13 cellular contexts compared by ENCODE assay signal in the genomic region with DNA sequence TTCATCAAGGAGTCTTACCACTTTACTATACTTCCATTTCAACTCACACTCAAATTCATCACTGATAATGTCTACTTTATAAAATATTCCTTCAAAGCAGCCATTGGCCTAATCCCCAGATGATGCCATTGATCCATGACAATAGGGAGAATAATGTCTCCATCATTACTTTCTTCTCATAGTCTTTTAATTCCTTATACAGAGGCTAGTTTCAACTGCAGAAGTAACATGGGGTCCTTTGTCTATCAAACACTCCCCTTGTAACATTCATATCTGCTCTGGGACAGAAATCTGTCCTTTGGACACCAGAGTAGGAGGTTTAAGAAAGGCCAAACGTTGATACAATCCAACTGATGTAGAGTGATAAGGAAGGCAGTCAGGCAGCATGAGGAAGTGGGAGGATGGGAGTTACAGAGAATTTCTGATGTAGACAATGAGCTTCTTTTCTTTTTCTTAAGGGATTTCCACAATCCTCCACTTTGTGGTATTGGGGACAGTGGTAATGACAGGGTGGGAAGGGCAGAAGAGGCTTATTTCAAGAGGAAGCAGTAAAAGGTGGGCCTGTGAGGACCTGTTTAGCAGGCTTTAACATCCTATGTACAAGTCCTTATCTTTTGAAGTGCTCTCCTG. TPM values are rescaled to one million over a fixed set of nuclear protein-coding genes. Genes with fewer than 3 reads are reported as not detected.
DNase-seq lines count a peak whose midpoint lies in the region; ATAC-seq and TF ChIP-seq lines count a peak whose summit lies in the region.
"Had no signal": no experiment of that assay in that cellular context is flagged by ENCODE, and none has a peak within 500 bp of the region (broad histone marks: within the 10 kb centered on the region; RNA-seq: fewer than 3 reads in every experiment).

No MANE protein-coding gene starts in this region.

- intact Hi-C loops in left lung (cut with DNase I), result no loop called here

- TF ChIP-seq CTCF in OCI-LY3 (IDR thresholded peaks at IDR 0.05; ENCODE audit: low read depth, low read length), result no peak
- no peak for TF ChIP-seq CTCF in left lung (IDR thresholded peaks at IDR 0.05)
- no peak for TF ChIP-seq CTCF in GM13976 (IDR thresholded peaks at IDR 0.05; ENCODE audit: borderline replicate concordance, control extremely low read depth, extremely low read depth, insufficient read depth, missing control alignments)

- H3K36me3 ChIP-seq in OCI-LY3 (replicated peaks; ENCODE audit: low read depth, low read length) (no peaks in the 10 kb centered on the region), left lung (no peaks in the 10 kb centered on the region)
- H3K36me3 ChIP-seq: tibial artery had no signal

- H3K4me1 Mint-ChIP-seq in stimulated activated naive CD8-positive, alpha-beta T cell treated with anti-CD3 and anti-CD28 coated beads, Interleukin-15, amount 100 ng/mL, for 72 hours, result peaks cover 26% of the 10 kb centered on the region

- peak overlapping the region; percentile 97 for H3K27ac ChIP-seq in OCI-LY3 (ENCODE audit: low read length)
- peak overlapping the region; percentile 76 to 80 for H3K27ac ChIP-seq in left lung
- H3K27ac ChIP-seq: tibial artery had no signal

- H3K4me3 ChIP-seq in OCI-LY3 (ENCODE audit: low read length) (peak overlapping the region; percentile 16), left lung (no peak overlapping the region)
- H3K4me3 ChIP-seq: tibial artery had no signal

- H3K27me3 Mint-ChIP-seq in stimulated activated naive CD8-positive, alpha-beta T cell treated with anti-CD3 and anti-CD28 coated beads, Interleukin-15, amount 100 ng/mL, for 72 hours, result peaks cover 23% of the 10 kb centered on the region

- no peak overlapping the region for H2AFZ ChIP-seq in OCI-LY3 (ENCODE audit: low read depth, low read length)

- H3K4me1 ChIP-seq in OCI-LY3 (ENCODE audit: low read length), result peaks cover 41% of the 10 kb centered on the region
- H3K4me1 ChIP-seq in left lung, result peaks cover 0 to 22% of the 10 kb centered on the region in 2 donors
- H3K4me1 ChIP-seq: tibial artery had no signal

- H3K9me3 Mint-ChIP-seq in stimulated activated naive CD8-positive, alpha-beta T cell treated with anti-CD3 and anti-CD28 coated beads, Interleukin-15, amount 100 ng/mL, for 72 hours, result no peaks in the 10 kb centered on the region

- H3K4me2 ChIP-seq in OCI-LY3 (ENCODE audit: low read length), result peak overlapping the region; percentile 93

- ATAC-seq in stimulated activated naive CD8-positive, alpha-beta T cell treated with anti-CD3 and anti-CD28 coated beads, Interleukin-15, Interleukin-2, amounts not matched to agents 100 U/mL and 50 U/mL, for 24 hours, result peak; percentile 4
- ATAC-seq in stimulated activated naive CD8-positive, alpha-beta T cell treated with anti-CD3 and anti-CD28 coated beads, Interleukin-15, amount 100 ng/mL, for 72 hours, result no peak
- peak; percentile 25 for ATAC-seq in left lung
- no peak for ATAC-seq in HG02885 (IDR thresholded peaks at IDR 0.05; ENCODE audit: poor library complexity, unreplicated experiment)
- no peak for ATAC-seq in GM21619 (IDR thresholded peaks at IDR 0.05; ENCODE audit: unreplicated experiment)
- no peak for ATAC-seq in GM21723 (IDR thresholded peaks at IDR 0.05; ENCODE audit: unreplicated experiment)

- H3K9ac ChIP-seq in OCI-LY3 (ENCODE audit: low read length), result peak overlapping the region; percentile 81

- peak overlapping the region in 1 of 2 donors; percentile 1 for H3K27ac Mint-ChIP-seq in stimulated activated naive CD8-positive, alpha-beta T cell treated with anti-CD3 and anti-CD28 coated beads, Interleukin-15, amount 100 ng/mL, for 72 hours

- H3K4me3 Mint-ChIP-seq in stimulated activated naive CD8-positive, alpha-beta T cell treated with anti-CD3 and anti-CD28 coated beads, Interleukin-15, amount 100 ng/mL, for 72 hours, result no peak overlapping the region

- no peaks in the 10 kb centered on the region for H3K79me2 ChIP-seq in OCI-LY3 (ENCODE audit: low read length)

- H3K9me3 ChIP-seq in OCI-LY3 (ENCODE audit: insufficient read depth, low read length) (0 out of 2 replicates have a peak, but pooled peaks cover 4% of the 10 kb centered on the region), left lung (no peaks in the 10 kb centered on the region)
- H3K9me3 ChIP-seq: tibial artery had no signal

- no peaks in the 10 kb centered on the region for H3K27me3 ChIP-seq in OCI-LY3 (ENCODE audit: low read depth, low read length)
- H3K27me3 ChIP-seq in left lung, result no peaks in the 10 kb centered on the region

- DNase-seq in stimulated activated naive CD8-positive, alpha-beta T cell treated with anti-CD3 and anti-CD28 coated beads, Interleukin-15, Interleukin-2, amounts not matched to agents 100 U/mL and 50 U/mL, for 24 hours, result no peak
- no peak for DNase-seq in stimulated activated naive CD8-positive, alpha-beta T cell treated with anti-CD3 and anti-CD28 coated beads, Interleukin-15, amount 100 ng/mL, for 72 hours
- DNase-seq in left lung (no peak), GM13976 (ENCODE audit: low spot score) (no peak)
- DNase-seq: AML-193, foreskin melanocyte, NCI-H524, tibial artery had no signal

- H4K20me1 ChIP-seq in OCI-LY3 (ENCODE audit: insufficient read depth, low read length), result no peaks in the 10 kb centered on the region

- in situ Hi-C loops in GM13976 (cut with MboI; ENCODE audit: low sequenced_read_pairs, unreplicated experiment), result no loop called here

RNA-seq across cellular contexts. Expression of a gene that starts 18.9 kb away (rescaled TPM):
- total RNA-seq in left lung, result 10 to 100 TPM; 15.3 to 20.6 TPM
- total RNA-seq: osteocyte had no signal

RNA-seq across cellular contexts. Expression of a gene that starts 45.1 kb away (rescaled TPM):
- total RNA-seq in left lung, result 100 to 1,000 TPM; 354 to 476 TPM

RNA-seq across cellular contexts. Expression of a gene that starts 47.5 kb away (rescaled TPM):
- 100 to 1,000 TPM; 206 to 326 TPM for total RNA-seq in left lung

RNA-seq across cellular contexts. Expression of a gene that starts 59.9 kb away (rescaled TPM):
- 100 to 1,000 TPM; 125 to 174 TPM for total RNA-seq in left lung

Comparison
In these comparisons a context has a peak if more than half of its experiments do, and no peak if none do; other contexts are left out.
1. ATAC-seq: peak in stimulated activated naive CD8-positive, alpha-beta T cell treated with anti-CD3 and anti-CD28 coated beads, Interleukin-15, Interleukin-2, amounts not matched to agents 100 U/mL and 50 U/mL, for 24 hours (single experiment) and left lung (single experiment); none in stimulated activated naive CD8-positive, alpha-beta T cell treated with anti-CD3 and anti-CD28 coated beads, Interleukin-15, amount 100 ng/mL, for 72 hours (single experiment), HG02885 (single experiment), GM21619 (single experiment) and GM21723 (single experiment).